Comparison of ENCODE assay signal across 17 cellular contexts in genomic region chr18:3294435-3295080, GRCh38. TPM values are rescaled to one million over a fixed set of nuclear protein-coding genes. Genes with fewer than 3 reads are reported as not detected.
DNase-seq lines count a peak whose midpoint lies in the region; ATAC-seq and TF ChIP-seq lines count a peak whose summit lies in the region.
"Had no signal": no experiment of that assay in that cellular context is flagged by ENCODE, and none has a peak within 500 bp of the region (broad histone marks: within the 10 kb centered on the region; RNA-seq: fewer than 3 reads in every experiment).

No MANE protein-coding gene starts in this region.

- CTCF ChIA-PET in WTC11 (lab: Charles Lee), result interaction anchor here (0.5 to 2.1 kb wide), 2 partner anchors 372 to 380 kb away, joined by 3 to 7 read pairs; no protein-coding TSS in a partner anchor

- peak overlapping the region; percentile 36; the same call in 1 of the 2 replicates for H3K27ac Mint-ChIP-seq in WTC11
- H3K27ac Mint-ChIP-seq: activated CD4-positive, alpha-beta T cell treated with anti-CD3 and anti-CD28 coated beads, Interleukin-2, amount 10 ng/mL, durations not matched to agents 24 days and 14 days; activated T-helper 1 cell treated with anti-CD3 and anti-CD28 coated beads, Interleukin-12 subunit alpha, Interleukin-12 subunit beta, Interleukin-2, Interleukin-4 antibody, amounts not matched to agents 30 ng/mL and 10 ng/mL and 1 ng/mL, durations not matched to agents 14 hours and 24 hours and 36 hours; B cell had no signal

- POLR2A ChIA-PET in WTC11 (lab: Charles Lee), result no interaction called here

- TF ChIP-seq CTCF in WTC11 (IDR thresholded peaks at IDR 0.05) (no peak), psoas muscle (IDR thresholded peaks at IDR 0.05) (no peak)

- H3K79me2 ChIP-seq in mesendoderm (ENCODE audit: control insufficient read depth, insufficient read depth, low read length), result peaks cover 4% of the 10 kb centered on the region

- H3K27me3 ChIP-seq in mesendoderm (ENCODE audit: insufficient read depth, low read length, poor library complexity) (no peaks in the 10 kb centered on the region), psoas muscle (ENCODE audit: insufficient read depth in 3 of 3, low read length in 2 of 3) (no peaks in the 10 kb centered on the region)
- H3K27me3 ChIP-seq: uterus had no signal

- DNase-seq in DMS79 treated with DMSO at 0.1 percent for 48 hours (lab: John Stamatoyannopoulos, UW) (peak; percentile 70), M059J (ENCODE audit: low read depth) (peak; percentile 60), WTC11 (ENCODE audit: low spot score) (no peak), mesendoderm (peak; percentile 76), psoas muscle (no peak)
- DNase-seq in activated naive CD4-positive, alpha-beta T cell (lab: John Stamatoyannopoulos, UW), result no peak
- DNase-seq: activated CD4-positive, alpha-beta T cell treated with anti-CD3 and anti-CD28 coated beads, Interleukin-2, amount 10 ng/mL, durations not matched to agents 24 days and 14 days; aorta; GDM1; NCI-H446 treated with DMSO at 0.1 percent for 48 hours; retina; T-helper 2 cell; uterus had no signal

- H3K4me3 ChIP-seq in mesendoderm (ENCODE audit: low read length), result no peak overlapping the region
- no peak overlapping the region for H3K4me3 ChIP-seq in psoas muscle
- H3K4me3 ChIP-seq: uterus had no signal

- no peak overlapping the region for H3K4ac ChIP-seq in mesendoderm (ENCODE audit: low read depth, low read length)

- no CpG with 5 or more reads among the region's 3 CpGs for WGBS in mesendoderm (ENCODE audit: extremely low coverage, insufficient coverage, low lambda C conversion rate)
- 86 to 95% (median 93%) methylated on average over 3 of the region's 3 CpGs for WGBS in psoas muscle, 3 donors

- no peak overlapping the region for H3K4me2 ChIP-seq in mesendoderm (ENCODE audit: low read length)

- H3K23ac ChIP-seq in mesendoderm (ENCODE audit: low read length), result no peak overlapping the region

- H3K18ac ChIP-seq in mesendoderm (ENCODE audit: low read length), result no peak overlapping the region

- H3K4me3 Mint-ChIP-seq in WTC11, result no peak overlapping the region
- H3K4me3 Mint-ChIP-seq: activated CD4-positive, alpha-beta T cell treated with anti-CD3 and anti-CD28 coated beads, Interleukin-2, amount 10 ng/mL, durations not matched to agents 24 days and 14 days; activated T-helper 1 cell treated with anti-CD3 and anti-CD28 coated beads, Interleukin-12 subunit alpha, Interleukin-12 subunit beta, Interleukin-2, Interleukin-4 antibody, amounts not matched to agents 30 ng/mL and 10 ng/mL and 1 ng/mL, durations not matched to agents 14 hours and 24 hours and 36 hours; B cell had no signal

- H3K36me3 ChIP-seq in mesendoderm (ENCODE audit: control insufficient read depth, insufficient read depth, low read length) (no peaks in the 10 kb centered on the region), psoas muscle (ENCODE audit: insufficient read depth in 1 of 2, low read depth in 1 of 2) (no peaks in the 10 kb centered on the region)
- H3K36me3 ChIP-seq: uterus had no signal

- no peaks in the 10 kb centered on the region for H3K9me3 ChIP-seq in psoas muscle
- H3K9me3 ChIP-seq: uterus had no signal

- peaks cover 4% of the 10 kb centered on the region for H3K79me1 ChIP-seq in mesendoderm (ENCODE audit: low read length)

- H3K36me3 Mint-ChIP-seq in WTC11, result peaks cover 48% of the 10 kb centered on the region

- peaks cover 18% of the 10 kb centered on the region for H3K4me1 Mint-ChIP-seq in WTC11

- H4K8ac ChIP-seq in mesendoderm (ENCODE audit: low read depth, low read length), result no peak overlapping the region

- H3K27ac ChIP-seq in mesendoderm (ENCODE audit: low read depth, low read length) (no peak overlapping the region), psoas muscle (no peak overlapping the region)
- H3K27ac ChIP-seq: uterus had no signal

- no peak overlapping the region for H2BK5ac ChIP-seq in mesendoderm (ENCODE audit: low read length)

- H3K9me3 Mint-ChIP-seq in WTC11, result peaks cover 48% of the 10 kb centered on the region
- H3K9me3 Mint-ChIP-seq: activated T-helper 1 cell treated with anti-CD3 and anti-CD28 coated beads, Interleukin-12 subunit alpha, Interleukin-12 subunit beta, Interleukin-2, Interleukin-4 antibody, amounts not matched to agents 30 ng/mL and 10 ng/mL and 1 ng/mL, durations not matched to agents 14 hours and 24 hours and 36 hours had no signal

- ATAC-seq in WTC11 (no peak), psoas muscle (no peak), HG02840 (IDR thresholded peaks at IDR 0.05; ENCODE audit: low FRiP score, unreplicated experiment) (no peak), GM18861 (IDR thresholded peaks at IDR 0.05; ENCODE audit: unreplicated experiment) (no peak)

- peak overlapping the region; percentile 12 for H3K56ac ChIP-seq in mesendoderm (ENCODE audit: low read length)

- H2BK15ac ChIP-seq in mesendoderm (replicated peaks; ENCODE audit: low read depth), result no peak overlapping the region

- H2AK5ac ChIP-seq in mesendoderm (ENCODE audit: low read length), result no peak overlapping the region

- H3K27me3 Mint-ChIP-seq in WTC11 (ENCODE audit: low read depth), result peaks cover 9% of the 10 kb centered on the region

- H3K4me1 ChIP-seq in mesendoderm (ENCODE audit: control insufficient read depth, low read depth, low read length) (peaks cover 4% of the 10 kb centered on the region), psoas muscle (no peaks in the 10 kb centered on the region)
- H3K4me1 ChIP-seq: uterus had no signal

- H2BK120ac ChIP-seq in mesendoderm (ENCODE audit: low read depth, low read length), result no peak overlapping the region

- H3K9ac ChIP-seq in mesendoderm (ENCODE audit: low read length), result no peak overlapping the region

- no peak overlapping the region for H4K5ac ChIP-seq in mesendoderm (ENCODE audit: low read length)

- intact Hi-C loops in psoas muscle (cut with DNase I), result no loop called here

TF ChIP-seq in WTC11, 78 proteins besides CTCF, POLR2A, EP300 and RAD21:
- TF ChIP-seq NFE2L1 (CRISPR knock-in tag; IDR thresholded peaks at IDR 0.05) (0 out of 2 replicates have a peak, but pooled peaks have one; percentile 27), GTF2I (CRISPR knock-in tag; conservative IDR thresholded peaks at IDR 0.05) (no peak), ATF3 (CRISPR knock-in tag; conservative IDR thresholded peaks at IDR 0.05) (no peak), MAX (CRISPR knock-in tag; IDR thresholded peaks at IDR 0.05) (no peak)
TF ChIP-seq in WTC11: peak in this region for 1.

RNA-seq across cellular contexts. Expression of gene MYL12B, which starts 32.6 kb away (rescaled TPM):
- 528 and 607 TPM in 2 replicates for total RNA-seq in M059J (2014; rRNA removed; shearing (Covaris generic))
- total RNA-seq in WTC11 (2021) (158 to 173 TPM (median 163 TPM) in 3 replicates), psoas muscle (100 to 1,000 TPM; 163 to 212 (median 180) TPM)
- polyA plus RNA-seq in mesendoderm (2013, experiment 1 of 2), result 268 TPM
- polyA plus RNA-seq in mesendoderm (2013, experiment 2 of 2), result 263 TPM
- polyA plus RNA-seq in psoas muscle, result 100 to 1,000 TPM; 193 to 243 (median 240) TPM

RNA-seq across cellular contexts. Expression of gene MYL12A, which starts 47.0 kb away (rescaled TPM):
- total RNA-seq in M059J (2014; rRNA removed; shearing (Covaris generic)), result 810 and 944 TPM in 2 replicates
- total RNA-seq in WTC11 (2021), result 205 to 230 TPM (median 213 TPM) in 3 replicates
- 475 TPM for polyA plus RNA-seq in mesendoderm (2013, experiment 1 of 2)
- polyA plus RNA-seq in mesendoderm (2013, experiment 2 of 2), result 490 TPM
- total RNA-seq in psoas muscle, result 1,000 to 10,000 TPM in 3 of 4 donors, 100 to 1,000 TPM in 1; 995 to 3,547 (median 2,203) TPM
- polyA plus RNA-seq in psoas muscle, result 1,000 to 10,000 TPM in 2 of 3 donors, 100 to 1,000 TPM in 1; 957 to 3,920 (median 1,327) TPM

Comparison
In these comparisons a context has a peak if more than half of its experiments do, and no peak if none do; other contexts are left out.
1. DNase-seq: peak in DMS79 treated with DMSO at 0.1 percent for 48 hours (single experiment), M059J (single experiment) and mesendoderm (single experiment); none in WTC11 (single experiment), activated naive CD4-positive, alpha-beta T cell (0 of 4) and psoas muscle (0 of 2).